In genomic region chr20:14319704-14320103, GRCh38 we compare ENCODE assay signal across 25 cellular contexts. TPM values are rescaled to one million over a fixed set of nuclear protein-coding genes. Genes with fewer than 3 reads are reported as not detected.
"Had no signal": no experiment of that assay in that cellular context is flagged by ENCODE, and none has a peak within 500 bp of the region (broad histone marks: within the 10 kb centered on the region; RNA-seq: fewer than 3 reads in every experiment).

No MANE protein-coding gene starts in this region.

- ATAC-seq: naive thymus-derived CD4-positive, alpha-beta T cell; natural killer cell; psoas muscle; right cardiac atrium; stimulated activated memory B cell treated with anti-CD40 and anti-IgM and Interleukin-4, amounts not matched to agents 10 μg/mL and 1 μg/mL and 100 μg/mL, for 72 hours had no signal

- H3K4me1 ChIP-seq: parathyroid adenoma, psoas muscle, right lobe of liver, stomach, tibial nerve, upper lobe of left lung, uterus had no signal

- H2AFZ ChIP-seq: neural progenitor cell, parathyroid adenoma had no signal

- H3K9ac ChIP-seq: neural progenitor cell, parathyroid adenoma had no signal

- H3K9me3 ChIP-seq: ovary, psoas muscle, right lobe of liver, sigmoid colon, stomach, thoracic aorta, thyroid gland, tibial nerve, upper lobe of left lung, uterus had no signal

- H3K4me2 ChIP-seq: neural progenitor cell had no signal

- H3K27ac ChIP-seq: neural progenitor cell, ovary, parathyroid adenoma, psoas muscle, right lobe of liver, sigmoid colon, stomach, thoracic aorta, thyroid gland, tibial nerve, upper lobe of left lung, uterus had no signal

- H3K36me3 ChIP-seq: neural progenitor cell, ovary, right lobe of liver, sigmoid colon, stomach, thoracic aorta, thyroid gland, upper lobe of left lung, uterus had no signal

- H3K79me2 ChIP-seq: parathyroid adenoma had no signal

- H3K27me3 ChIP-seq: neural progenitor cell, ovary, right lobe of liver, sigmoid colon, stomach, thyroid gland, tibial nerve, upper lobe of left lung, uterus had no signal

- DNase-seq: naive thymus-derived CD4-positive, alpha-beta T cell; natural killer cell; occipital lobe; ovary; posterior cingulate gyrus; psoas muscle; right cardiac atrium; right lobe of liver; sigmoid colon; small intestine; stimulated activated CD4-positive, alpha-beta T cell treated with anti-CD3 and anti-CD28 coated beads, Interleukin-15, amount 100 ng/mL, for 24 hours; stimulated activated CD4-positive, alpha-beta T cell treated with anti-CD3 and anti-CD28 coated beads, Interleukin-4, amount 100 ng/mL, for 1 hour; stimulated activated CD4-positive, alpha-beta T cell treated with anti-CD3 and anti-CD28 coated beads, Interleukin-4, amount 100 ng/mL, for 4 hours; stimulated activated CD8-positive, alpha-beta memory T cell treated with anti-CD3 and anti-CD28 coated beads, Interleukin-4, amount 100 ng/mL, for 48 hours; stimulated activated naive CD4-positive, alpha-beta T cell treated with Interleukin-2 at 50 U/mL for 16 hours; stomach; thyroid gland; trophoblast cell; upper lobe of left lung; uterus had no signal

- H3K4me3 ChIP-seq: neural progenitor cell, ovary, psoas muscle, right lobe of liver, sigmoid colon, stomach, thoracic aorta, thyroid gland, tibial nerve, upper lobe of left lung, uterus had no signal

RNA-seq across cellular contexts. Expression of gene FLRT3, which starts 17.7 kb away (rescaled TPM):
- total RNA-seq: naive thymus-derived CD4-positive, alpha-beta T cell; natural killer cell had no signal
- polyA plus RNA-seq: naive thymus-derived CD4-positive, alpha-beta T cell had no signal
